In the genomic region with DNA sequence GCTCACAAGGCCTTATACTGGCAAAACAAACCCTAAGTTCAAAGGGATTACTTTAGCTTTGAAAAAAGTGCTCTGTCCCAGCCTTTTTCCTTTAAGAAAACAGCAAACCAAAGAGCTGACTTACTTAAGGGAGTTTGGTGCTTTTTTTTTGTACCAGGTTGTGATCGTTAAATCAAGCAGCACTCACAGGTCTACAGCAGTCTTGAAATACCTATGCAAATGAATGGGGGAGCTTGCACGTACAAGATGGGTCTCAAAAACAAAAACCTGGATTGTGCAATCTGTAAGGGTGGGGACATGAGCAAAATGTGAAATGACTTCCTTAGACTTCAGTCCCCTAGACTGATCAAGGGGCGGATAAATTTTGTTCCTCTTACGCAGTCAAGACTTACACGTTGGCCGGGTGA, we compare ENCODE assay signal across 18 cellular contexts. TPM values are rescaled to one million over a fixed set of nuclear protein-coding genes. Genes with fewer than 3 reads are reported as not detected.
A peak's percentile ranks its signal among the peaks of the same experiment; 100 is the strongest.
DNase-seq lines count a peak whose midpoint lies in the region; ATAC-seq lines count a peak whose summit lies in the region.
"Had no signal": no experiment of that assay in that cellular context is flagged by ENCODE, and none has a peak within 500 bp of the region (broad histone marks: within the 10 kb centered on the region; RNA-seq: fewer than 3 reads in every experiment).

No MANE protein-coding gene starts in this region.

- H3K27me3 ChIP-seq in HUES64 (ENCODE audit: insufficient read depth, low read length) (no peaks in the 10 kb centered on the region), NT2/D1 (ENCODE audit: insufficient read depth, insufficient read length) (no peaks in the 10 kb centered on the region), iPS-18a (ENCODE audit: control insufficient read depth, insufficient read depth, low read length) (no peaks in the 10 kb centered on the region), trophoblast cell (ENCODE audit: insufficient read depth, low read length) (no peaks in the 10 kb centered on the region)
- H3K27me3 ChIP-seq: MG63, ovary had no signal

- H3K79me2 ChIP-seq in trophoblast cell (ENCODE audit: control insufficient read depth, insufficient read depth, low read length, poor library complexity) = peaks cover 2% of the 10 kb centered on the region

- peak overlapping the region; percentile 43 for H3K4me2 ChIP-seq in trophoblast cell (ENCODE audit: low read length)

- peak overlapping the region; percentile 9 for H3K4ac ChIP-seq in trophoblast cell (ENCODE audit: low read depth, low read length)

- H2AK5ac ChIP-seq in trophoblast cell (ENCODE audit: low read length) = no peak overlapping the region

- DNase-seq in NT2/D1 (ENCODE audit: low read depth, low spot score) (peak; percentile 77), trophoblast cell (peak; percentile 72 to 91), DMS 273 (lab: John Stamatoyannopoulos, UW; ENCODE audit: unreplicated experiment) (no peak), NCI-H187 (lab: John Stamatoyannopoulos, UW) (no peak), ureter (ENCODE audit: low spot score) (no peak)
- DNase-seq: activated CD4-positive, alpha-beta T cell treated with anti-CD3 and anti-CD28 coated beads, Interleukin-2, amount 50 U/mL, for 1 hour; activated effector memory CD4-positive, alpha-beta T cell treated with anti-CD3 and anti-CD28 coated beads, Interleukin-2, amount 50 U/mL, for 16 hours; erythroblast; MG63; NCI-H2029 treated with DMSO at 0.1 percent for 48 hours; ovary; stimulated activated naive B cell treated with anti-CD40 and anti-IgM and Interleukin-4, amounts not matched to agents 10 μg/mL and 1 μg/mL and 100 μg/mL, for 72 hours had no signal

- WGBS in HUES64 = 72% methylated on average over 6 of the region's 6 CpGs
- WGBS in trophoblast cell (ENCODE audit: extremely low coverage, insufficient coverage, insufficient read length) = no CpG with 5 or more reads among the region's 6 CpGs

- peak overlapping the region; percentile 82 for H4K91ac ChIP-seq in trophoblast cell (ENCODE audit: low read depth, low read length)

- H3K23ac ChIP-seq in trophoblast cell (ENCODE audit: low read length) = no peak overlapping the region

- H3K4me3 ChIP-seq in HUES64 (ENCODE audit: low read length) (peak overlapping the region; percentile 18), NT2/D1 (ENCODE audit: insufficient read length, low read depth) (no peak overlapping the region), iPS-18a (ENCODE audit: low read length) (peak overlapping the region; percentile 11), trophoblast cell (ENCODE audit: low read depth, low read length) (no peak overlapping the region)
- H3K4me3 ChIP-seq: MG63, ovary had no signal

- no peak for ATAC-seq in GM19467 (IDR thresholded peaks at IDR 0.05; ENCODE audit: unreplicated experiment)
- ATAC-seq: left lobe of liver; sciatic nerve; stimulated activated naive B cell treated with anti-CD40 and anti-IgM and Interleukin-4, amounts not matched to agents 10 μg/mL and 1 μg/mL and 100 μg/mL, for 72 hours had no signal

- no peak overlapping the region for H4K12ac ChIP-seq in trophoblast cell (ENCODE audit: low read depth, low read length)

- H3K27ac ChIP-seq in HUES64 (ENCODE audit: low read depth, low read length) (peak overlapping the region; percentile 95), iPS-18a (ENCODE audit: low read length) (peak overlapping the region; percentile 69), trophoblast cell (ENCODE audit: low read depth, low read length) (peak overlapping the region; percentile 92)
- H3K27ac ChIP-seq: ovary, RWPE1 had no signal

- H3K9ac ChIP-seq in HUES64 (ENCODE audit: low read depth, low read length) = peak overlapping the region; percentile 67
- no peak overlapping the region for H3K9ac ChIP-seq in NT2/D1 (ENCODE audit: insufficient read length, low read depth)
- H3K9ac ChIP-seq in iPS-18a (ENCODE audit: low read length) = peak overlapping the region; percentile 49
- H3K9ac ChIP-seq in trophoblast cell (ENCODE audit: low read length) = no peak overlapping the region

- H2BK12ac ChIP-seq in trophoblast cell (ENCODE audit: low read length) = peak overlapping the region; percentile 8

- peaks cover 2% of the 10 kb centered on the region for H3K79me1 ChIP-seq in trophoblast cell (ENCODE audit: low read length)

- no peak overlapping the region for H2AFZ ChIP-seq in trophoblast cell (ENCODE audit: insufficient read depth, low read length, poor library complexity)

- no peaks in the 10 kb centered on the region for H3K9me3 ChIP-seq in HUES64 (ENCODE audit: insufficient read depth, low read depth, low read length)
- H3K9me3 ChIP-seq in NT2/D1 (ENCODE audit: insufficient read depth, low read length) = no peaks in the 10 kb centered on the region
- no peaks in the 10 kb centered on the region for H3K9me3 ChIP-seq in iPS-18a (ENCODE audit: control insufficient read depth, low read depth, low read length)
- H3K9me3 ChIP-seq in trophoblast cell (ENCODE audit: insufficient read depth, low read depth, low read length) = no peaks in the 10 kb centered on the region
- H3K9me3 ChIP-seq: ovary had no signal

- no peak overlapping the region for H3K14ac ChIP-seq in trophoblast cell (ENCODE audit: low read length)

- H2BK5ac ChIP-seq in trophoblast cell (ENCODE audit: low read depth, low read length, poor library complexity) = peak overlapping the region; percentile 95

- H3K4me1 ChIP-seq in HUES64 (ENCODE audit: insufficient read depth, low read length) (peaks cover 38% of the 10 kb centered on the region), NT2/D1 (ENCODE audit: insufficient read depth, insufficient read length) (peaks cover 2% of the 10 kb centered on the region), iPS-18a (ENCODE audit: control insufficient read depth, low read depth, low read length) (peaks cover 24% of the 10 kb centered on the region), trophoblast cell (ENCODE audit: control insufficient read depth in 1 of 2, insufficient read depth in 2 of 2, low read length in 2 of 2) (peaks cover 0 to 9% of the 10 kb centered on the region in 2 experiments)

- peak overlapping the region; percentile 74 for H4K8ac ChIP-seq in trophoblast cell (ENCODE audit: low read depth, low read length)

- H3K18ac ChIP-seq in trophoblast cell (ENCODE audit: low read length) = peak overlapping the region; percentile 93

- peak overlapping the region; percentile 95 for H2BK120ac ChIP-seq in trophoblast cell (ENCODE audit: insufficient read depth, low read length, poor library complexity)

- H3K36me3 ChIP-seq in HUES64 (ENCODE audit: insufficient read depth, low read length) = no peaks in the 10 kb centered on the region
- no peaks in the 10 kb centered on the region for H3K36me3 ChIP-seq in NT2/D1 (ENCODE audit: insufficient read depth, insufficient read length, low read length)
- H3K36me3 ChIP-seq in iPS-18a (ENCODE audit: control insufficient read depth, low read depth, low read length) = no peaks in the 10 kb centered on the region
- H3K36me3 ChIP-seq in trophoblast cell (ENCODE audit: control insufficient read depth in 1 of 2, insufficient read depth in 2 of 2, low read length in 2 of 2) = no peaks in the 10 kb centered on the region
- H3K36me3 ChIP-seq: MG63, ovary had no signal

RNA-seq across cellular contexts. Expression of a gene that starts 11.6 kb away (rescaled TPM):
- 18.1 TPM for polyA plus RNA-seq in HUES64 (2013, experiment 1 of 2)
- polyA plus RNA-seq in HUES64 (2013, experiment 2 of 2) = 24.6 TPM
- polyA plus RNA-seq in trophoblast cell (2013) = 27.8 and 28.9 TPM in 2 replicates
- total RNA-seq in ureter = 41.5 TPM

Comparison
In these comparisons a context has a peak if more than half of its experiments do, and no peak if none do; other contexts are left out.
1. H3K4me3 ChIP-seq: peak in HUES64 (single experiment) and iPS-18a (single experiment); none in NT2/D1 (single experiment) and trophoblast cell (single experiment).
2. H3K9ac ChIP-seq: peak in HUES64 (single experiment) and iPS-18a (single experiment); none in NT2/D1 (single experiment) and trophoblast cell (single experiment).
3. DNase-seq: peak in NT2/D1 (single experiment) and trophoblast cell (2 of 2); none in DMS 273 (single experiment), NCI-H187 (0 of 2) and ureter (single experiment).
4. Peak in every context shown above with its lines, with median percentiles within 50 percentile points of each other: H3K27ac ChIP-seq.